In the genomic region with DNA sequence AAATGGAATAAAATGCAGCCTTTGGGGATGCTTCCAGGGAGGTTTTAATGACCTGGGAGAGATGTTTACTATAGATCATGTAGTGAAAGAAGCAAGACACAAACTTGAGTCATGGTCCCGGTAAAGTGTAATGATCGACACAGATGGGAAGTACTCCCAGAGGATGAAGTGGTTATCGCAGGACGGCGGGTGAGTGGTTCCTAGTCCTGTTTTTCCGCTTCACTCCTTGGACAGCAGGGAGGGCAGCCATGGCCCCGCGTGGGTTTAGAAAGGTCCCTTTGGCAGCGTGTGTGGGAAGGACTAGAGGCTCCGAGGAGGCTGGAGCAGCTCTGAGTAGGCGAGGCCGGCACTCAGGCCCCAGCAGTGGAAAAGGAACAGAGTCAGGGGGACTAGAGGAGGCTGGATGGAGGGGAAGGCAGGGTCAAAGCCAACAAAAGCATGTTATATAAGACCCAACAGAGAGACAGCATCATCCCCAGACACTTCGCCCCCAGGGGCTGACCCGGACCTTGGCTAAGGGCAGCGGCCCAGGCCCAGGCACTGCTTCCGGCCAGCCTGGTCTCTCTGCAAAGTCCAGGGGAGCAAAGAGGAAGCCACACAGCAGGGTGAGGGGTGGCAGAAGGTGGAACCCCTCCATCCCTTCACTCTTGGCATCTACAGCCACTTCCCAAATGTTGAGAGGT, we compare ENCODE assay signal across 9 cellular contexts. TPM values are rescaled to one million over a fixed set of nuclear protein-coding genes. Genes with fewer than 3 reads are reported as not detected.
A peak's percentile ranks its signal among the peaks of the same experiment; 100 is the strongest.
DNase-seq lines count a peak whose midpoint lies in the region; ATAC-seq and TF ChIP-seq lines count a peak whose summit lies in the region.
"Had no signal": no experiment of that assay in that cellular context is flagged by ENCODE, and none has a peak within 500 bp of the region (broad histone marks: within the 10 kb centered on the region; RNA-seq: fewer than 3 reads in every experiment).

No MANE protein-coding gene starts in this region.

- H3K27me3 ChIP-seq in lung (ENCODE audit: control insufficient read depth, insufficient read depth) (no peaks in the 10 kb centered on the region), uterus (no peaks in the 10 kb centered on the region)

- no peaks in the 10 kb centered on the region for H3K27me3 Mint-ChIP-seq in activated CD4-positive, alpha-beta memory T cell treated with anti-CD3 and anti-CD28 coated beads, Interleukin-2, amount 10 ng/mL, durations not matched to agents 7 days and 5 days
- H3K27me3 Mint-ChIP-seq in activated CD4-positive, alpha-beta memory T cell treated with anti-CD3 and anti-CD28 coated beads for 36 hours = no peaks in the 10 kb centered on the region
- H3K27me3 Mint-ChIP-seq in dendritic cell treated with granulocyte-macrophage colony-stimulating factor and Interleukin-4, amounts not matched to agents 40 ng/mL and 50 ng/mL, for 4 days = no peaks in the 10 kb centered on the region

- DNase-seq in activated CD4-positive, alpha-beta memory T cell treated with anti-CD3 and anti-CD28 coated beads, Interleukin-2, amount 10 ng/mL, durations not matched to agents 7 days and 5 days = no peak
- no peak for DNase-seq in activated CD4-positive, alpha-beta memory T cell treated with anti-CD3 and anti-CD28 coated beads for 36 hours
- DNase-seq in lung (ENCODE audit: low spot score) (no peak), uterus (peak in 1 of 2 donors; percentile 45), NCI-H1930 (lab: John Stamatoyannopoulos, UW) (no peak), NCI-H1417 treated with DMSO at 0.1 percent for 48 hours (lab: John Stamatoyannopoulos, UW) (no peak)

- POLR2A ChIA-PET in activated CD4-positive, alpha-beta memory T cell treated with anti-CD3 and anti-CD28 coated beads, Interleukin-2, amount 10 ng/mL, durations not matched to agents 7 days and 5 days (lab: Charles Lee) = interaction anchor here (2.4 kb wide), 1 partner anchor 16 kb away, joined by 8 read pairs; no protein-coding TSS in a partner anchor
- POLR2A ChIA-PET in activated CD4-positive, alpha-beta memory T cell treated with anti-CD3 and anti-CD28 coated beads for 36 hours (lab: Charles Lee) = no interaction called here

- H3K36me3 ChIP-seq in lung (ENCODE audit: control insufficient read depth in 2 of 2, insufficient read depth in 2 of 2, low read length in 2 of 2) = peaks cover 0 to 13% of the 10 kb centered on the region in 2 donors
- no peaks in the 10 kb centered on the region for H3K36me3 ChIP-seq in uterus

- peak overlapping the region; percentile 42 for H3K27ac Mint-ChIP-seq in activated CD4-positive, alpha-beta memory T cell treated with anti-CD3 and anti-CD28 coated beads, Interleukin-2, amount 10 ng/mL, durations not matched to agents 7 days and 5 days
- no peak overlapping the region for H3K27ac Mint-ChIP-seq in activated CD4-positive, alpha-beta memory T cell treated with anti-CD3 and anti-CD28 coated beads for 36 hours
- H3K27ac Mint-ChIP-seq in dendritic cell treated with granulocyte-macrophage colony-stimulating factor and Interleukin-4, amounts not matched to agents 40 ng/mL and 50 ng/mL, for 4 days = peak overlapping the region; percentile 84
- H3K27ac Mint-ChIP-seq: IgD-negative memory B cell had no signal

- TF ChIP-seq CTCF in lung (IDR thresholded peaks at IDR 0.05; ENCODE audit: control extremely low read depth, extremely low read depth) = no peak
- TF ChIP-seq CTCF in uterus (IDR thresholded peaks at IDR 0.05) = peak in 2 of 4 experiments; percentile 1 to 42

- H3K9me3 Mint-ChIP-seq in activated CD4-positive, alpha-beta memory T cell treated with anti-CD3 and anti-CD28 coated beads, Interleukin-2, amount 10 ng/mL, durations not matched to agents 7 days and 5 days = no peaks in the 10 kb centered on the region
- H3K9me3 Mint-ChIP-seq in activated CD4-positive, alpha-beta memory T cell treated with anti-CD3 and anti-CD28 coated beads for 36 hours = no peaks in the 10 kb centered on the region
- H3K9me3 Mint-ChIP-seq in dendritic cell treated with granulocyte-macrophage colony-stimulating factor and Interleukin-4, amounts not matched to agents 40 ng/mL and 50 ng/mL, for 4 days = no peaks in the 10 kb centered on the region
- H3K9me3 Mint-ChIP-seq: IgD-negative memory B cell had no signal

- ATAC-seq in lung (ENCODE audit: insufficient read depth, low FRiP score) = no peak
- no peak for ATAC-seq in GM19455 (IDR thresholded peaks at IDR 0.05; ENCODE audit: unreplicated experiment)

- peaks cover 88% of the 10 kb centered on the region for H3K4me1 Mint-ChIP-seq in activated CD4-positive, alpha-beta memory T cell treated with anti-CD3 and anti-CD28 coated beads, Interleukin-2, amount 10 ng/mL, durations not matched to agents 7 days and 5 days
- peaks cover 32% of the 10 kb centered on the region for H3K4me1 Mint-ChIP-seq in activated CD4-positive, alpha-beta memory T cell treated with anti-CD3 and anti-CD28 coated beads for 36 hours (ENCODE audit: low read depth)
- H3K4me1 Mint-ChIP-seq in dendritic cell treated with granulocyte-macrophage colony-stimulating factor and Interleukin-4, amounts not matched to agents 40 ng/mL and 50 ng/mL, for 4 days (ENCODE audit: low read depth) = peaks cover 90% of the 10 kb centered on the region

- intact Hi-C loops in activated CD4-positive, alpha-beta memory T cell treated with anti-CD3 and anti-CD28 coated beads for 36 hours (cut with micrococcal nuclease) = no loop called here
- intact Hi-C loops in dendritic cell treated with granulocyte-macrophage colony-stimulating factor and Interleukin-4, amounts not matched to agents 40 ng/mL and 50 ng/mL, for 4 days (cut with micrococcal nuclease) = no loop called here
- intact Hi-C loops in uterus (cut with DNase I; ENCODE audit: low total_unique reads) = no loop called here

- H3K4me1 ChIP-seq in lung (ENCODE audit: control insufficient read depth in 2 of 2, insufficient read depth in 2 of 2, low read length in 2 of 2) (peaks cover 2 to 44% of the 10 kb centered on the region in 2 donors), uterus (peaks cover 8 to 13% of the 10 kb centered on the region in 2 donors)

- 37 to 65% methylated on average over 16 of the region's 16 CpGs for WGBS in lung, 2 donors

- H3K27ac ChIP-seq in lung (ENCODE audit: low read depth in 1 of 2, low read length in 1 of 2) (peak overlapping the region; percentile 60 to 96), uterus (peak overlapping the region; percentile 87 to 89)

- H3K36me3 Mint-ChIP-seq in activated CD4-positive, alpha-beta memory T cell treated with anti-CD3 and anti-CD28 coated beads, Interleukin-2, amount 10 ng/mL, durations not matched to agents 7 days and 5 days (ENCODE audit: low read depth) = peaks cover 78% of the 10 kb centered on the region
- no peaks in the 10 kb centered on the region for H3K36me3 Mint-ChIP-seq in activated CD4-positive, alpha-beta memory T cell treated with anti-CD3 and anti-CD28 coated beads for 36 hours
- peaks cover 96% of the 10 kb centered on the region for H3K36me3 Mint-ChIP-seq in dendritic cell treated with granulocyte-macrophage colony-stimulating factor and Interleukin-4, amounts not matched to agents 40 ng/mL and 50 ng/mL, for 4 days (ENCODE audit: low read depth)
- H3K36me3 Mint-ChIP-seq: IgD-negative memory B cell had no signal

- H3K4me3 Mint-ChIP-seq in activated CD4-positive, alpha-beta memory T cell treated with anti-CD3 and anti-CD28 coated beads, Interleukin-2, amount 10 ng/mL, durations not matched to agents 7 days and 5 days = no peak overlapping the region
- H3K4me3 Mint-ChIP-seq in activated CD4-positive, alpha-beta memory T cell treated with anti-CD3 and anti-CD28 coated beads for 36 hours = no peak overlapping the region
- H3K4me3 Mint-ChIP-seq in dendritic cell treated with granulocyte-macrophage colony-stimulating factor and Interleukin-4, amounts not matched to agents 40 ng/mL and 50 ng/mL, for 4 days = peak overlapping the region; percentile 64
- H3K4me3 Mint-ChIP-seq: IgD-negative memory B cell had no signal

- CTCF ChIA-PET in activated CD4-positive, alpha-beta memory T cell treated with anti-CD3 and anti-CD28 coated beads, Interleukin-2, amount 10 ng/mL, durations not matched to agents 7 days and 5 days (lab: Charles Lee) = no interaction called here
- CTCF ChIA-PET in activated CD4-positive, alpha-beta memory T cell treated with anti-CD3 and anti-CD28 coated beads for 36 hours (lab: Charles Lee) = no interaction called here

- TF ChIP-seq POLR2A in uterus (IDR thresholded peaks at IDR 0.05) = no peak

- no peak overlapping the region for H3K4me3 ChIP-seq in lung
- no peak overlapping the region for H3K4me3 ChIP-seq in uterus

- H3K9me3 ChIP-seq in lung (ENCODE audit: control insufficient read depth in 2 of 2, insufficient read depth in 1 of 2, low read length in 1 of 2) (no peaks in the 10 kb centered on the region), uterus (no peaks in the 10 kb centered on the region)

RNA-seq across cellular contexts. Expression of gene STXBP1, which starts 49.1 kb away (rescaled TPM):
- 10 to 100 TPM; 23.2 to 23.4 TPM for total RNA-seq in activated CD4-positive, alpha-beta memory T cell treated with anti-CD3 and anti-CD28 coated beads, Interleukin-2, amount 10 ng/mL, durations not matched to agents 7 days and 5 days
- total RNA-seq in activated CD4-positive, alpha-beta memory T cell treated with anti-CD3 and anti-CD28 coated beads for 36 hours = 10 to 100 TPM; 27.3 to 27.8 TPM
- total RNA-seq in lung = 10 to 100 TPM; 61.5 to 65.8 TPM
- polyA plus RNA-seq in lung = 10 to 100 TPM; 19.2 to 32.0 TPM
- 100 to 1,000 TPM in 2 of 4 donors, 10 to 100 TPM in 2; 46.6 to 147 (median 99.5) TPM for total RNA-seq in uterus
